11 cellular contexts compared by ENCODE assay signal in the genomic region with DNA sequence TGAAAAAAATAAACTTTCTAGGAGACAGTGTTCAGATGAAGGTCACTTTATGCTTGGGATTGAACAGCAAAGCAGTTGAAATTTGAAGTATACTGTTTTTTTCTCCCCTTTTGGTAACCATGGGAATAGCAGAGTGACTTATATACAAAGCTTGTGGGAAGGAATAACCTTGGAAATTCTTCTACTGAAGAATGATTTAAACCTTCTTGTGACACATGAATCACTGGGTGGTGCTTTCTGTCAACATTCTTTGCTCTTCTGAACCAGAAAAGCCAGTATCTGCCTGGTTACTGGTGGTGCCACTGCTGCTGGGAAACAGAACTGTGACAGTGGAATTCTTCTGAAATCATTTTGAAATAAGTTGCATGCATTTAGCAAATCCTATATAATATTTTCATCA. TPM values are rescaled to one million over a fixed set of nuclear protein-coding genes. Genes with fewer than 3 reads are reported as not detected.
A peak's percentile ranks its signal among the peaks of the same experiment; 100 is the strongest.
DNase-seq lines count a peak whose midpoint lies in the region; TF ChIP-seq lines count a peak whose summit lies in the region.
"Had no signal": no experiment of that assay in that cellular context is flagged by ENCODE, and none has a peak within 500 bp of the region (broad histone marks: within the 10 kb centered on the region; RNA-seq: fewer than 3 reads in every experiment).

No MANE protein-coding gene starts in this region.

- no peaks in the 10 kb centered on the region for H3K36me3 ChIP-seq in thyroid gland

- no peaks in the 10 kb centered on the region for H3K9me3 ChIP-seq in thyroid gland

- no peaks in the 10 kb centered on the region for H3K27me3 Mint-ChIP-seq in activated CD4-positive, alpha-beta memory T cell treated with anti-CD3 and anti-CD28 coated beads, Interleukin-2, amount 10 ng/mL, durations not matched to agents 7 days and 5 days

- CTCF ChIA-PET in activated CD4-positive, alpha-beta memory T cell treated with anti-CD3 and anti-CD28 coated beads, Interleukin-2, amount 10 ng/mL, durations not matched to agents 7 days and 5 days (lab: Charles Lee), result no interaction called here

- H3K9me3 Mint-ChIP-seq in activated CD4-positive, alpha-beta memory T cell treated with anti-CD3 and anti-CD28 coated beads, Interleukin-2, amount 10 ng/mL, durations not matched to agents 7 days and 5 days, result peaks cover 5% of the 10 kb centered on the region

- DNase-seq in AG09319 (ENCODE audit: extremely low read depth, low read depth) (peak; percentile 79), LHCN-M2 (ENCODE audit: low read depth) (peak; percentile 97), epithelial cell of esophagus (ENCODE audit: low read depth) (peak; percentile 97), myocyte (ENCODE audit: low read depth) (peak; percentile 80), thyroid gland (no peak), NCI-H1930 (lab: John Stamatoyannopoulos, UW) (no peak)
- no peak for DNase-seq in activated CD4-positive, alpha-beta memory T cell treated with anti-CD3 and anti-CD28 coated beads, Interleukin-2, amount 10 ng/mL, durations not matched to agents 7 days and 5 days
- no peak for DNase-seq in activated naive CD4-positive, alpha-beta T cell treated with anti-CD3 and anti-CD28 coated beads, Interleukin-2, amount 50 U/mL, for 16 hours
- DNase-seq: activated T-cell treated with anti-CD3 and anti-CD28 coated beads, Interleukin-2, amount 50 U/mL, for 48 hours; NCI-H2029 treated with DMSO at 0.1 percent for 48 hours had no signal

- TF ChIP-seq POLR2A in thyroid gland (IDR thresholded peaks at IDR 0.05), result no peak

- no peak overlapping the region for H3K27ac Mint-ChIP-seq in activated CD4-positive, alpha-beta memory T cell treated with anti-CD3 and anti-CD28 coated beads, Interleukin-2, amount 10 ng/mL, durations not matched to agents 7 days and 5 days

- no peak overlapping the region for H3K27ac ChIP-seq in thyroid gland

- H3K27me3 ChIP-seq in thyroid gland, result no peaks in the 10 kb centered on the region

- H3K4me3 ChIP-seq in epithelial cell of esophagus (ENCODE audit: low read length) (no peak overlapping the region), thyroid gland (replicated peaks in 1 of 3) (no peak overlapping the region)

- H3K4me1 ChIP-seq in thyroid gland, result no peaks in the 10 kb centered on the region

- no peak for TF ChIP-seq CTCF in AG09319 (IDR thresholded peaks at IDR 0.05; ENCODE audit: low read depth, low read length)
- no peak for TF ChIP-seq CTCF in epithelial cell of esophagus (IDR thresholded peaks at IDR 0.05; ENCODE audit: insufficient read depth, low read depth, low read length, missing control alignments)
- TF ChIP-seq CTCF in thyroid gland (IDR thresholded peaks at IDR 0.05), result no peak

- no peaks in the 10 kb centered on the region for H3K36me3 Mint-ChIP-seq in activated CD4-positive, alpha-beta memory T cell treated with anti-CD3 and anti-CD28 coated beads, Interleukin-2, amount 10 ng/mL, durations not matched to agents 7 days and 5 days (ENCODE audit: low read depth)

- H3K4me3 Mint-ChIP-seq in activated CD4-positive, alpha-beta memory T cell treated with anti-CD3 and anti-CD28 coated beads, Interleukin-2, amount 10 ng/mL, durations not matched to agents 7 days and 5 days, result no peak overlapping the region

- H3K4me1 Mint-ChIP-seq in activated CD4-positive, alpha-beta memory T cell treated with anti-CD3 and anti-CD28 coated beads, Interleukin-2, amount 10 ng/mL, durations not matched to agents 7 days and 5 days, result no peaks in the 10 kb centered on the region

- intact Hi-C loops in thyroid gland (cut with DNase I), result no loop called here

- POLR2A ChIA-PET in activated CD4-positive, alpha-beta memory T cell treated with anti-CD3 and anti-CD28 coated beads, Interleukin-2, amount 10 ng/mL, durations not matched to agents 7 days and 5 days (lab: Charles Lee), result no interaction called here

RNA-seq across cellular contexts. Expression of a gene that starts 39.4 kb away (rescaled TPM):
- total RNA-seq in LHCN-M2 (2014; rRNA removed) (96.0 and 133 TPM in 2 replicates), myocyte (68.6 and 88.8 TPM in 2 replicates), thyroid gland (10 to 100 TPM in 2 of 4 donors, 1 to 10 TPM in 2; 7.6 to 16.4 (median 11.4) TPM)
- polyA plus RNA-seq in LHCN-M2 (2012), result 39.0 TPM
- 45.2 TPM for polyA plus RNA-seq in myocyte (2012)
- total RNA-seq in activated CD4-positive, alpha-beta memory T cell treated with anti-CD3 and anti-CD28 coated beads, Interleukin-2, amount 10 ng/mL, durations not matched to agents 7 days and 5 days, result not detected
- total RNA-seq: T-helper 1 cell treated with Interleukin-12 subunit alpha and Interleukin-12 subunit beta and Interleukin-4 antibody, amounts not matched to agents 30 ng/mL and 1 ng/mL, for 36 hours had no signal

Comparison
In these comparisons a context has a peak if more than half of its experiments do, and no peak if none do; other contexts are left out.
1. DNase-seq: peak in AG09319 (single experiment), LHCN-M2 (single experiment), epithelial cell of esophagus (single experiment) and myocyte (single experiment); none in thyroid gland (0 of 2), activated CD4-positive, alpha-beta memory T cell treated with anti-CD3 and anti-CD28 coated beads, Interleukin-2, amount 10 ng/mL, durations not matched to agents 7 days and 5 days (single experiment), activated naive CD4-positive, alpha-beta T cell treated with anti-CD3 and anti-CD28 coated beads, Interleukin-2, amount 50 U/mL, for 16 hours (single experiment) and NCI-H1930 (0 of 2).
2. RNA of a gene that starts 39.4 kb away (total RNA-seq): 96.0 to 133 TPM in LHCN-M2, 68.6 to 88.8 TPM in myocyte and 7.6 to 16.4 TPM in thyroid gland; not detected in activated CD4-positive, alpha-beta memory T cell treated with anti-CD3 and anti-CD28 coated beads, Interleukin-2, amount 10 ng/mL, durations not matched to agents 7 days and 5 days; every median in the first group is over 4 times any median in the second.